ENCODE assay signal across 14 cellular contexts in genomic region chr1:19402031-19402430, GRCh38.
DNase-seq lines count a peak whose midpoint lies in the region; ATAC-seq, FAIRE-seq and TF ChIP-seq lines count a peak whose summit lies in the region.
"Had no signal": no experiment of that assay in that cellular context is flagged by ENCODE, and none has a peak within 500 bp of the region (broad histone marks: within the 10 kb centered on the region; RNA-seq: fewer than 3 reads in every experiment).

No MANE protein-coding gene starts in this region.

- FAIRE-seq in HepG2 (lab: Jason Lieb, UNC), result no peak

- H3K79me2 ChIP-seq in HepG2 (ENCODE audit: insufficient read depth, low read length), result peaks cover 52% of the 10 kb centered on the region

- H2AFZ ChIP-seq in HepG2 (ENCODE audit: low read length), result no peak overlapping the region

- no peaks in the 10 kb centered on the region for H3K9me3 ChIP-seq in HepG2 (ENCODE audit: low read length)
- H3K9me3 ChIP-seq: SJCRH30 had no signal

- peaks cover 40% of the 10 kb centered on the region for H3K36me3 Mint-ChIP-seq in T-cell
- H3K36me3 Mint-ChIP-seq in stimulated activated naive B cell treated with anti-CD40 and anti-IgM and Interleukin-4, amounts not matched to agents 10 μg/mL and 1 μg/mL and 100 μg/mL, for 72 hours, result peaks cover 38 to 56% of the 10 kb centered on the region in 2 donors

- H3K4me2 ChIP-seq in HepG2 (ENCODE audit: low read depth, low read length), result 0 out of 2 replicates have a peak overlapping the region, but pooled peaks have one; percentile 5

- no peak for TF ChIP-seq CTCF in HepG2 (CRISPR knock-in tag; IDR thresholded peaks at IDR 0.05)

- no peak overlapping the region for H3K9ac ChIP-seq in HepG2 (ENCODE audit: insufficient read depth, low read depth, low read length)

- no peak for TF ChIP-seq POLR2A in HepG2 (IDR thresholded peaks at IDR 0.05; ENCODE audit: insufficient read depth in 1 of 2, low read depth in 2 of 2, low read length in 2 of 2)

- peaks cover 69 to 94% (median 88%) of the 10 kb centered on the region in 3 donors for H3K4me1 Mint-ChIP-seq in T-cell
- H3K4me1 Mint-ChIP-seq in stimulated activated naive B cell treated with anti-CD40 and anti-IgM and Interleukin-4, amounts not matched to agents 10 μg/mL and 1 μg/mL and 100 μg/mL, for 72 hours, result peaks cover 37 to 74% of the 10 kb centered on the region in 2 donors

- H3K27me3 ChIP-seq in HepG2 (ENCODE audit: control insufficient read depth in 1 of 2, insufficient read depth in 2 of 2, low read length in 2 of 2), result no peaks in the 10 kb centered on the region
- H3K27me3 ChIP-seq: SJCRH30 had no signal

- POLR2A ChIA-PET in T-cell (lab: Charles Lee), result interaction anchor here (0.5 to 0.6 kb wide), 2 partner anchors 56 to 171 kb away, joined by 3 to 5 read pairs; no protein-coding TSS in a partner anchor
- POLR2A ChIA-PET in HepG2 (lab: Yijun Ruan, JAX), result interaction anchor here (0.9 kb wide), 1 partner anchor 8 kb away, joined by 3 read pairs; no protein-coding TSS in a partner anchor

- H3K4me3 ChIP-seq in HepG2 (replicated peaks in 1 of 3; ENCODE audit: insufficient read depth in 1 of 3, low read depth in 2 of 3, low read length in 3 of 3), result no peak overlapping the region
- H3K4me3 ChIP-seq: SJCRH30 had no signal

- no peaks in the 10 kb centered on the region for H3K9me3 Mint-ChIP-seq in T-cell
- H3K9me3 Mint-ChIP-seq in stimulated activated naive B cell treated with anti-CD40 and anti-IgM and Interleukin-4, amounts not matched to agents 10 μg/mL and 1 μg/mL and 100 μg/mL, for 72 hours, result no peaks in the 10 kb centered on the region
- H3K9me3 Mint-ChIP-seq: activated naive CD4-positive, alpha-beta T cell treated with anti-CD3 and anti-CD28 coated beads, Interleukin-2, amount 50 U/mL, for 72 hours had no signal

- in situ Hi-C loops in HepG2 (cut with HindIII; ENCODE audit: extremely low pct_ligation_motif_present, low pct_unique_long_range_greater_than_20kb), result no loop called here

- DNase-seq in DMS 273 (lab: John Stamatoyannopoulos, UW; ENCODE audit: unreplicated experiment) (peak; percentile 24), DMS 273 treated with DMSO at 0.1 percent for 48 hours (lab: John Stamatoyannopoulos, UW) (no peak), T-cell (no peak), HepG2 (ENCODE audit: low spot score) (no peak), HuH-7 (ENCODE audit: low spot score) (no peak), substantia nigra (lab: John Stamatoyannopoulos, UW) (no peak)
- DNase-seq in stimulated activated naive B cell treated with anti-CD40 and anti-IgM and Interleukin-4, amounts not matched to agents 10 μg/mL and 1 μg/mL and 100 μg/mL, for 72 hours, result no peak
- DNase-seq: activated CD8-positive, alpha-beta memory T cell treated with anti-CD3 and anti-CD28 coated beads, Interleukin-2, amount 10 ng/mL, durations not matched to agents 7 days and 5 days; stimulated activated CD4-positive, alpha-beta T cell treated with anti-CD3 and anti-CD28 coated beads, Interleukin-4, amount 100 ng/mL, for 4 hours; stimulated activated naive CD8-positive, alpha-beta T cell treated with anti-CD3 and anti-CD28 coated beads, Interleukin-15, Interleukin-2, amounts not matched to agents 100 U/mL and 50 U/mL, for 24 hours had no signal

- H3K27ac ChIP-seq in HepG2 (ENCODE audit: extremely low read length, insufficient read depth, low read length) (no peak overlapping the region), substantia nigra (ENCODE audit: low read depth, low read length, poor library complexity, severe bottlenecking) (no peak overlapping the region)
- H3K27ac ChIP-seq: 22Rv1, SJCRH30 had no signal

- BruUV-seq in HepG2 (replicated peaks; lab: Mats Ljungman, UMichigan), result no TSS peak

- intact Hi-C loops in HepG2 (cut with micrococcal nuclease; ENCODE audit: unreplicated experiment), result no loop called here

- peaks cover 3 to 27% of the 10 kb centered on the region in 2 experiments; a peak in 4 of 5 replicates for H3K36me3 ChIP-seq in HepG2 (replicated peaks in 1 of 2; ENCODE audit: control insufficient read depth in 1 of 2, insufficient read depth in 2 of 2, low read length in 2 of 2)
- H3K36me3 ChIP-seq: SJCRH30 had no signal

- H4K20me1 ChIP-seq in HepG2 (ENCODE audit: insufficient read depth, low read length), result 0 out of 2 replicates have a peak, but pooled peaks cover 5% of the 10 kb centered on the region

- no peaks in the 10 kb centered on the region for H3K27me3 Mint-ChIP-seq in T-cell
- H3K27me3 Mint-ChIP-seq in stimulated activated naive B cell treated with anti-CD40 and anti-IgM and Interleukin-4, amounts not matched to agents 10 μg/mL and 1 μg/mL and 100 μg/mL, for 72 hours, result no peaks in the 10 kb centered on the region
- H3K27me3 Mint-ChIP-seq: activated CD8-positive, alpha-beta memory T cell treated with anti-CD3 and anti-CD28 coated beads, Interleukin-2, amount 10 ng/mL, durations not matched to agents 7 days and 5 days had no signal

- ATAC-seq in T-cell (replicated peaks in 1 of 4), result no peak
- ATAC-seq in HepG2, result no peak
- no peak for ATAC-seq in stimulated activated naive B cell treated with anti-CD40 and anti-IgM and Interleukin-4, amounts not matched to agents 10 μg/mL and 1 μg/mL and 100 μg/mL, for 72 hours (replicated peaks)
- ATAC-seq in GM21360 (IDR thresholded peaks at IDR 0.05; ENCODE audit: unreplicated experiment), result no peak
- ATAC-seq: activated CD8-positive, alpha-beta memory T cell treated with anti-CD3 and anti-CD28 coated beads, Interleukin-2, amount 10 ng/mL, durations not matched to agents 7 days and 5 days; activated naive CD4-positive, alpha-beta T cell treated with anti-CD3 and anti-CD28 coated beads, Interleukin-2, amount 50 U/mL, for 72 hours; stimulated activated naive CD8-positive, alpha-beta T cell treated with anti-CD3 and anti-CD28 coated beads, Interleukin-15, Interleukin-2, amounts not matched to agents 100 U/mL and 50 U/mL, for 24 hours had no signal

- no peak for TF ChIP-seq RAD21 in HepG2 (CRISPR knock-in tag; IDR thresholded peaks at IDR 0.05)

- TF ChIP-seq EP300 in HepG2 (IDR thresholded peaks at IDR 0.05; ENCODE audit: low read depth in 2 of 2, low read length in 2 of 2) (no peak), HepG2 (CRISPR knock-in tag; IDR thresholded peaks at IDR 0.05; ENCODE audit: borderline replicate concordance) (no peak)

- CTCF ChIA-PET in T-cell (lab: Charles Lee), result interaction anchor here in 1 of 2 donors (0.6 to 1.1 kb wide), 2 partner anchors 11 to 30 kb away, joined by 3 read pairs; no protein-coding TSS in a partner anchor
- CTCF ChIA-PET in HepG2 (lab: Yijun Ruan, JAX; ENCODE audit: low intra/inter-chr PET ratio, low total read pairs), result no interaction called here

- peak overlapping the region; percentile 30 to 57 for H3K27ac Mint-ChIP-seq in T-cell
- peak overlapping the region; percentile 37 for H3K27ac Mint-ChIP-seq in stimulated activated naive B cell treated with anti-CD40 and anti-IgM and Interleukin-4, amounts not matched to agents 10 μg/mL and 1 μg/mL and 100 μg/mL, for 72 hours

- no peak overlapping the region for H3K4me3 Mint-ChIP-seq in T-cell
- H3K4me3 Mint-ChIP-seq in stimulated activated naive B cell treated with anti-CD40 and anti-IgM and Interleukin-4, amounts not matched to agents 10 μg/mL and 1 μg/mL and 100 μg/mL, for 72 hours, result no peak overlapping the region
- H3K4me3 Mint-ChIP-seq: activated CD8-positive, alpha-beta memory T cell treated with anti-CD3 and anti-CD28 coated beads, Interleukin-2, amount 10 ng/mL, durations not matched to agents 7 days and 5 days had no signal

- 84% methylated on average over 3 of the region's 3 CpGs for WGBS in HepG2 (ENCODE audit: low lambda C conversion rate)

- H3K4me1 ChIP-seq in HepG2 (ENCODE audit: insufficient read depth, low read length), result peaks cover 37% of the 10 kb centered on the region

TF ChIP-seq in HepG2, 621 proteins besides CTCF, POLR2A, EP300 and RAD21 (continues in another document):
- TF ChIP-seq PAXIP1 (CRISPR knock-in tag; conservative IDR thresholded peaks at IDR 0.05) (no peak), GTF3A (CRISPR knock-in tag; conservative IDR thresholded peaks at IDR 0.05) (no peak), ZKSCAN1 (IDR thresholded peaks at IDR 0.05; ENCODE audit: low read length) (no peak), STAG1 (CRISPR knock-in tag; IDR thresholded peaks at IDR 0.05) (no peak)
